ENCODE assay signal across 17 cellular contexts in genomic region chr11:111909378-111909777, GRCh38. TPM values are rescaled to one million over a fixed set of nuclear protein-coding genes. Genes with fewer than 3 reads are reported as not detected.
A peak's percentile ranks its signal among the peaks of the same experiment; 100 is the strongest.
DNase-seq lines count a peak whose midpoint lies in the region; ATAC-seq and TF ChIP-seq lines count a peak whose summit lies in the region.
"Had no signal": no experiment of that assay in that cellular context is flagged by ENCODE, and none has a peak within 500 bp of the region (broad histone marks: within the 10 kb centered on the region; RNA-seq: fewer than 3 reads in every experiment).

No MANE protein-coding gene starts in this region.

- intact Hi-C loops in dorsolateral prefrontal cortex (cut with DNase I), result loop anchor here in 1 of 2 donors (2.0 kb wide), 1 partner anchor 27 kb away; no protein-coding TSS in a partner anchor

- DNase-seq in NCI-H524 treated with DMSO at 0.1 percent for 48 hours (lab: John Stamatoyannopoulos, UW) (peak; percentile 64), dorsolateral prefrontal cortex (no peak), epidermal melanocyte (ENCODE audit: insufficient read length, low spot score) (no peak), MG63 (no peak), NCI-H2171 (lab: John Stamatoyannopoulos, UW) (no peak)
- DNase-seq: activated CD4-positive, alpha-beta memory T cell treated with anti-CD3 and anti-CD28 coated beads, Interleukin-2, amount 10 ng/mL, durations not matched to agents 7 days and 5 days; activated naive CD8-positive, alpha-beta T cell treated with anti-CD3 and anti-CD28 coated beads, Interleukin-2, amount 50 U/mL, for 24 hours; GDM1; GOT3; NCI-H1092; pancreas; stimulated activated naive CD8-positive, alpha-beta T cell treated with anti-CD3 and anti-CD28 coated beads, Interleukin-15, amount 100 ng/mL, for 72 hours; T-cell had no signal

- H3K9me3 ChIP-seq in muscle layer of duodenum (ENCODE audit: control insufficient read depth in 1 of 2, low read length in 2 of 2) (no peaks in the 10 kb centered on the region), subcutaneous abdominal adipose tissue (ENCODE audit: control insufficient read depth in 5 of 5, low read length in 5 of 5) (no peaks in the 10 kb centered on the region), MG63 (0 out of 2 replicates have a peak, but pooled peaks cover 3% of the 10 kb centered on the region)
- H3K9me3 ChIP-seq: pancreas had no signal

- H3K4me3 ChIP-seq in dorsolateral prefrontal cortex, result peak overlapping the region; percentile 16 to 88 (median 68)
- H3K4me3 ChIP-seq in muscle layer of duodenum (ENCODE audit: low read depth in 1 of 2, low read length in 2 of 2), result peak overlapping the region; percentile 57 to 60
- peak overlapping the region; percentile 62 to 87 (median 76) for H3K4me3 ChIP-seq in subcutaneous abdominal adipose tissue (ENCODE audit: low read depth in 1 of 5, low read length in 5 of 5)
- H3K4me3 ChIP-seq in MG63, result no peak overlapping the region
- H3K4me3 ChIP-seq: pancreas had no signal

- peaks cover 4 to 39% of the 10 kb centered on the region in 2 donors for H3K36me3 ChIP-seq in muscle layer of duodenum (ENCODE audit: control insufficient read depth in 1 of 2, insufficient read depth in 2 of 2, low read length in 2 of 2)
- peaks cover 8 to 22% (median 15%) of the 10 kb centered on the region in 5 donors for H3K36me3 ChIP-seq in subcutaneous abdominal adipose tissue (ENCODE audit: control insufficient read depth in 5 of 5, insufficient read depth in 5 of 5, low read length in 5 of 5)
- H3K36me3 ChIP-seq in MG63, result no peaks in the 10 kb centered on the region; the same call in 1 of the 2 replicates
- H3K36me3 ChIP-seq: pancreas had no signal

- peak overlapping the region; percentile 60 to 96 (median 81) for H3K9ac ChIP-seq in subcutaneous abdominal adipose tissue (ENCODE audit: low read length in 5 of 5)

- TF ChIP-seq CTCF in dorsolateral prefrontal cortex (IDR thresholded peaks at IDR 0.05 in 54 of 56, conservative IDR thresholded peaks at IDR 0.05 in 2 of 56; ENCODE audit: low read depth in 1 of 56, partially characterized antibody in 56 of 56), result no peak

- no peak for ATAC-seq in GM18867 (IDR thresholded peaks at IDR 0.05; ENCODE audit: unreplicated experiment)
- ATAC-seq: activated naive CD8-positive, alpha-beta T cell treated with anti-CD3 and anti-CD28 coated beads, Interleukin-2, amount 50 U/mL, for 24 hours; pancreas; stimulated activated naive CD8-positive, alpha-beta T cell treated with anti-CD3 and anti-CD28 coated beads, Interleukin-15, amount 100 ng/mL, for 72 hours; T-cell had no signal

- H3K27ac ChIP-seq in dorsolateral prefrontal cortex (peak overlapping the region; percentile 92 to 100 (median 99)), muscle layer of duodenum (ENCODE audit: low read length) (peak overlapping the region; percentile 94), subcutaneous abdominal adipose tissue (ENCODE audit: low read depth, low read length) (peak overlapping the region; percentile 96)
- H3K27ac ChIP-seq: VCaP had no signal

- peaks cover 0 to 17% of the 10 kb centered on the region in 2 donors for H3K4me1 ChIP-seq in muscle layer of duodenum (ENCODE audit: control insufficient read depth in 1 of 2, insufficient read depth in 2 of 2, low read length in 2 of 2)
- peaks cover 10 to 62% (median 53%) of the 10 kb centered on the region in 5 donors for H3K4me1 ChIP-seq in subcutaneous abdominal adipose tissue (ENCODE audit: control insufficient read depth in 5 of 5, insufficient read depth in 5 of 5, low read length in 5 of 5)

- H3K27me3 ChIP-seq in dorsolateral prefrontal cortex (no peaks in the 10 kb centered on the region), muscle layer of duodenum (ENCODE audit: low read depth, low read length) (no peaks in the 10 kb centered on the region), subcutaneous abdominal adipose tissue (ENCODE audit: control insufficient read depth in 5 of 5, insufficient read depth in 4 of 5, low read length in 5 of 5) (peaks cover 0 to 5% (median 0%) of the 10 kb centered on the region in 5 donors), MG63 (no peaks in the 10 kb centered on the region)
- H3K27me3 ChIP-seq: pancreas had no signal

RNA-seq across cellular contexts. Expression of gene CRYAB, which starts 2.2 kb away (rescaled TPM):
- 1,000 to 10,000 TPM in 61 of 120 experiments, 100 to 1,000 TPM in 59; 265 to 3,917 (median 1,020) TPM for total RNA-seq in dorsolateral prefrontal cortex
- total RNA-seq in MG63 (2014; rRNA removed; shearing (Covaris generic); ENCODE audit: low replicate concordance), result 0.67 and 15.7 TPM in 2 replicates
- total RNA-seq: activated CD4-positive, alpha-beta memory T cell treated with anti-CD3 and anti-CD28 coated beads, Interleukin-2, amount 10 ng/mL, durations not matched to agents 7 days and 5 days had no signal

RNA-seq across cellular contexts. Expression of gene HSPB2, which starts 3.2 kb away (rescaled TPM):
- total RNA-seq in dorsolateral prefrontal cortex, result 10 to 100 TPM in 1 of 120 experiments, 1 to 10 TPM in 113, under 1 TPM in 6; 0.56 to 10.0 (median 2.8) TPM
- 3.8 TPM in 1 of 2 replicates, not detected in the other for total RNA-seq in MG63 (2014; rRNA removed; shearing (Covaris generic); ENCODE audit: low replicate concordance)
- total RNA-seq: activated CD4-positive, alpha-beta memory T cell treated with anti-CD3 and anti-CD28 coated beads, Interleukin-2, amount 10 ng/mL, durations not matched to agents 7 days and 5 days; T-cell had no signal

RNA-seq across cellular contexts. Expression of gene C11orf52, which starts 9.3 kb away (rescaled TPM):
- 1 to 10 TPM in 61 of 120 experiments, under 1 TPM in 30, not detected in 29; 0.40 to 4.0 (median 1.3) TPM for total RNA-seq in dorsolateral prefrontal cortex
- total RNA-seq in MG63 (2014; rRNA removed; shearing (Covaris generic); ENCODE audit: low replicate concordance), result not detected in 2 replicates
- total RNA-seq: activated CD4-positive, alpha-beta memory T cell treated with anti-CD3 and anti-CD28 coated beads, Interleukin-2, amount 10 ng/mL, durations not matched to agents 7 days and 5 days; T-cell had no signal

RNA-seq across cellular contexts. Expression of gene DIXDC1, which starts 27.8 kb away (rescaled TPM):
- total RNA-seq in dorsolateral prefrontal cortex, result 10 to 100 TPM; 32.0 to 84.9 (median 55.1) TPM
- 5.2 and 7.0 TPM in 2 replicates for total RNA-seq in MG63 (2014; rRNA removed; shearing (Covaris generic); ENCODE audit: low replicate concordance)

RNA-seq across cellular contexts. Expression of gene CFAP68, which starts 30.0 kb away (rescaled TPM):
- total RNA-seq in dorsolateral prefrontal cortex, result 10 to 100 TPM in 114 of 120 experiments, 1 to 10 TPM in 6; 7.3 to 30.0 (median 16.4) TPM
- total RNA-seq in MG63 (2014; rRNA removed; shearing (Covaris generic); ENCODE audit: low replicate concordance), result 11.3 and 27.4 TPM in 2 replicates

Comparison
In these comparisons a context has a peak if more than half of its experiments do, and no peak if none do; other contexts are left out.
1. RNA of gene CRYAB, which starts 2.2 kb away (total RNA-seq): 265 to 3,917 TPM in dorsolateral prefrontal cortex; 0.67 to 15.7 TPM in MG63; every median in the first group is over 10 times any median in the second.
2. Peak in every context shown above with its lines, with median percentiles within 50 percentile points of each other: H3K27ac ChIP-seq.